8 cellular contexts compared by ENCODE assay signal in genomic region chr9:26947736-26948135, GRCh38. TPM values are rescaled to one million over a fixed set of nuclear protein-coding genes. Genes with fewer than 3 reads are reported as not detected.
DNase-seq lines count a peak whose midpoint lies in the region; ATAC-seq and TF ChIP-seq lines count a peak whose summit lies in the region.

No MANE protein-coding gene starts in this region.

- peaks cover 13% of the 10 kb centered on the region for H4K20me1 ChIP-seq in IMR-90 (ENCODE audit: insufficient read depth, low read length)

- H3K23ac ChIP-seq in IMR-90 (ENCODE audit: low read depth, low read length) = 0 out of 2 replicates have a peak overlapping the region, but pooled peaks have one; percentile 5

- no peak overlapping the region for H2BK120ac ChIP-seq in IMR-90 (ENCODE audit: low read depth, low read length)

- 5 to 100% methylated on average over 2 to 4 of the region's 9 CpGs for WGBS in IMR-90 (ENCODE audit: extremely low coverage in 2 of 2, insufficient read length in 1 of 2), 2 experiments
- WGBS in tibial nerve, 2 donors = 1% methylated on average over 9 of the region's 9 CpGs

- no peak for TF ChIP-seq POLR2A in IMR-90 (IDR thresholded peaks at IDR 0.05; ENCODE audit: low read depth, low read length)
- TF ChIP-seq POLR2A in tibial nerve (IDR thresholded peaks at IDR 0.05) = no peak

- H3K9me3 ChIP-seq in IMR-90 (ENCODE audit: control insufficient read depth, insufficient read depth, low read length) = no peaks in the 10 kb centered on the region
- H3K9me3 ChIP-seq in mononuclear cell (ENCODE audit: low read depth, low read length) = no peaks in the 10 kb centered on the region
- no peaks in the 10 kb centered on the region for H3K9me3 ChIP-seq in tibial nerve

- peaks cover 2% of the 10 kb centered on the region; the same call in 1 of the 2 replicates for H3K4me1 ChIP-seq in IMR-90 (ENCODE audit: control insufficient read depth, insufficient read depth, low read length)
- peaks cover 30% of the 10 kb centered on the region for H3K4me1 ChIP-seq in mononuclear cell (ENCODE audit: insufficient read depth, low read length)
- H3K4me1 ChIP-seq in tibial nerve = peaks cover 0 to 42% (median 16%) of the 10 kb centered on the region in 4 donors

- no peak for TF ChIP-seq EP300 in tibial nerve (IDR thresholded peaks at IDR 0.05)

- no peak overlapping the region for H3K27ac ChIP-seq in IMR-90 (ENCODE audit: insufficient read depth, low read length)
- H3K27ac ChIP-seq in tibial nerve = peak overlapping the region; percentile 97 to 98 (median 98)

- no peak overlapping the region for H2AK5ac ChIP-seq in IMR-90 (ENCODE audit: low read depth, low read length)

- H3K27me3 ChIP-seq in IMR-90 (ENCODE audit: control insufficient read depth, insufficient read depth, low read length) (no peaks in the 10 kb centered on the region), mononuclear cell (ENCODE audit: insufficient read depth, low read length) (no peaks in the 10 kb centered on the region), tibial nerve (no peaks in the 10 kb centered on the region)

- TF ChIP-seq CTCF in AG09309 (IDR thresholded peaks at IDR 0.05; ENCODE audit: control insufficient read depth, insufficient read depth, low read depth, low read length, missing control alignments) (no peak), IMR-90 (conservative IDR thresholded peaks at IDR 0.05; ENCODE audit: low read depth, low read length) (no peak), astrocyte of the cerebellum (IDR thresholded peaks at IDR 0.05; ENCODE audit: low read depth, low read length, missing control alignments) (no peak), tibial nerve (IDR thresholded peaks at IDR 0.05) (no peak)

- DNase-seq in AG09309 (ENCODE audit: low read depth) (no peak), IMR-90 (no peak), astrocyte of the cerebellum (ENCODE audit: low read depth) (no peak), tibial nerve (ENCODE audit: low spot score in 2 of 2) (no peak)

- no peak for TF ChIP-seq RAD21 in IMR-90 (IDR thresholded peaks at IDR 0.05; ENCODE audit: low read length)

- no peak overlapping the region for H2AK9ac ChIP-seq in IMR-90 (replicated peaks; ENCODE audit: low read depth, low read length, poor library complexity)

- H3K4ac ChIP-seq in IMR-90 (ENCODE audit: low read depth, low read length) = peak overlapping the region; percentile 11; the same call in 1 of the 2 replicates

- peak overlapping the region; percentile 89 for H3K14ac ChIP-seq in IMR-90 (replicated peaks; ENCODE audit: low read depth, low read length)

- H3K79me1 ChIP-seq in IMR-90 (ENCODE audit: low read depth in 1 of 2, low read length in 2 of 2) = peaks cover 0 to 27% of the 10 kb centered on the region in 2 experiments; a peak in 3 of 4 replicates

- H3K9me1 ChIP-seq in IMR-90 (ENCODE audit: insufficient read depth, low read length) = no peaks in the 10 kb centered on the region

- H2AFZ ChIP-seq in IMR-90 (replicated peaks; ENCODE audit: low read length, poor library complexity) = no peak overlapping the region

- CTCF ChIA-PET in IMR-90 (lab: Yijun Ruan, JAX) = interaction anchor here (0.6 kb wide), 1 partner anchor 84 kb away, joined by 3 read pairs; no protein-coding TSS in a partner anchor

- H2BK20ac ChIP-seq in IMR-90 (ENCODE audit: low read depth, low read length) = no peak overlapping the region

- in situ Hi-C loops in IMR-90 (cut with MboI; ENCODE audit: low sequenced_read_pairs) (no loop called here), astrocyte of the cerebellum (cut with HindIII; ENCODE audit: low sequenced_read_pairs) (no loop called here)

- H3K18ac ChIP-seq in IMR-90 (ENCODE audit: low read depth, low read length) = no peak overlapping the region

- peak overlapping the region; percentile 44 for H2BK5ac ChIP-seq in IMR-90 (ENCODE audit: low read depth, low read length, poor library complexity, severe bottlenecking)

- H3K4me2 ChIP-seq in IMR-90 (ENCODE audit: low read depth, low read length) = peak overlapping the region; percentile 82

- peak overlapping the region; percentile 99 for H3K56ac ChIP-seq in IMR-90 (ENCODE audit: extremely low read depth, insufficient read depth, low read length)

- BruUV-seq in IMR-90 (replicated peaks; lab: Mats Ljungman, UMichigan) = TSS peak; percentile 87

- H4K8ac ChIP-seq in IMR-90 (ENCODE audit: low read depth in 2 of 2, low read length in 2 of 2) = peak overlapping the region; percentile 45 to 89

- H3K4me3 ChIP-seq in AG09309 (ENCODE audit: control insufficient read depth, low read depth, low read length) (peak overlapping the region; percentile 99), IMR-90 (ENCODE audit: insufficient read depth, low read depth, low read length) (peak overlapping the region; percentile 80), astrocyte of the cerebellum (ENCODE audit: low read depth, low read length) (peak overlapping the region; percentile 85), mononuclear cell (ENCODE audit: low read length) (peak overlapping the region; percentile 97), tibial nerve (peak overlapping the region; percentile 91 to 99 (median 96))

- dilution Hi-C loops in IMR-90 (cut with HindIII; ENCODE audit: low sequenced_read_pairs, unreplicated experiment) = no loop called here

- intact Hi-C loops in IMR-90 (cut with micrococcal nuclease) = loop anchor here (2.0 to 10.0 kb wide), 5 partner anchors 55 to 329 kb away; partner anchors contain the start of gene CAAP1

- H4K5ac ChIP-seq in IMR-90 (ENCODE audit: low read depth, low read length) = peak overlapping the region; percentile 46; the same call in 1 of the 2 replicates

- no peak overlapping the region for H2BK15ac ChIP-seq in IMR-90 (ENCODE audit: low read depth, low read length)

- H3K9ac ChIP-seq in IMR-90 (ENCODE audit: low read depth, low read length) = peak overlapping the region; percentile 30; the same call in 1 of the 2 replicates

- peak overlapping the region; percentile 43; the same call in 1 of the 2 replicates for H4K91ac ChIP-seq in IMR-90 (ENCODE audit: insufficient read depth, low read depth, low read length)

- POLR2A ChIA-PET in IMR-90 (lab: Charles Lee; ENCODE audit: unreplicated experiment) = no interaction called here

- H3K36me3 ChIP-seq in IMR-90 (ENCODE audit: control insufficient read depth, insufficient read depth, low read length) (peaks cover 4% of the 10 kb centered on the region), tibial nerve (no peaks in the 10 kb centered on the region)

- ATAC-seq in IMR-90 (ENCODE audit: low read depth) (no peak), GM19452 (IDR thresholded peaks at IDR 0.05; ENCODE audit: unreplicated experiment) (no peak), GM21619 (IDR thresholded peaks at IDR 0.05; ENCODE audit: unreplicated experiment) (no peak), HG02763 (IDR thresholded peaks at IDR 0.05; ENCODE audit: unreplicated experiment) (no peak)

TF ChIP-seq in IMR-90, 13 proteins besides CTCF, POLR2A, EP300 and RAD21:
- TF ChIP-seq CEBPB (IDR thresholded peaks at IDR 0.05; ENCODE audit: low read depth, low read length) = no peak

RNA-seq across cellular contexts. Expression of gene PLAA, which starts 0.7 kb away (rescaled TPM):
- total RNA-seq in IMR-90 (2012; rRNA removed) (24.4 and 37.8 TPM in 2 replicates), mononuclear cell (38.1 TPM), tibial nerve (10 to 100 TPM; 24.3 to 35.2 (median 26.7) TPM)
- polyA plus RNA-seq in IMR-90 (2012; rRNA removed) = 18.1 and 18.2 TPM in 2 replicates
- 5.6 and 7.1 TPM in 2 replicates for polyA plus RNA-seq in IMR-90 (2012; cell fraction: cytosol; rRNA removed)
- 5.4 and 10.9 TPM in 2 replicates for polyA plus RNA-seq in IMR-90 (2012; cell fraction: nucleus; rRNA removed; ENCODE audit: low replicate concordance)

RNA-seq across cellular contexts. Expression of gene IFT74, which starts 8.5 kb away (rescaled TPM):
- total RNA-seq in IMR-90 (2012; rRNA removed) (11.9 and 12.2 TPM in 2 replicates), mononuclear cell (6.2 TPM), tibial nerve (10 to 100 TPM; 17.0 to 24.0 (median 22.2) TPM)
- 4.5 and 4.6 TPM in 2 replicates for polyA plus RNA-seq in IMR-90 (2012; rRNA removed)
- 0.27 and 4.2 TPM in 2 replicates for polyA plus RNA-seq in IMR-90 (2012; cell fraction: cytosol; rRNA removed)
- 1.7 and 5.8 TPM in 2 replicates for polyA plus RNA-seq in IMR-90 (2012; cell fraction: nucleus; rRNA removed; ENCODE audit: low replicate concordance)

RNA-seq across cellular contexts. Expression of gene CAAP1, which starts 55.1 kb away (rescaled TPM):
- total RNA-seq in IMR-90 (2012; rRNA removed) (6.1 and 12.2 TPM in 2 replicates), mononuclear cell (25.5 TPM), tibial nerve (10 to 100 TPM in 3 of 4 donors, 1 to 10 TPM in 1; 7.5 to 43.2 (median 17.3) TPM)
- 9.0 and 11.6 TPM in 2 replicates for polyA plus RNA-seq in IMR-90 (2012; rRNA removed)
- polyA plus RNA-seq in IMR-90 (2012; cell fraction: cytosol; rRNA removed) = 3.6 and 8.4 TPM in 2 replicates
- polyA plus RNA-seq in IMR-90 (2012; cell fraction: nucleus; rRNA removed; ENCODE audit: low replicate concordance) = 8.0 and 11.5 TPM in 2 replicates

RNA-seq across cellular contexts. Expression of gene LRRC19, which starts 57.7 kb away (rescaled TPM):
- not detected in 2 replicates for total RNA-seq in IMR-90 (2012; rRNA removed)
- polyA plus RNA-seq in IMR-90 (2012; rRNA removed) = not detected in 2 replicates
- polyA plus RNA-seq in IMR-90 (2012; cell fraction: cytosol; rRNA removed) = not detected in 2 replicates
- not detected in 2 replicates for polyA plus RNA-seq in IMR-90 (2012; cell fraction: nucleus; rRNA removed; ENCODE audit: low replicate concordance)
- not detected for total RNA-seq in mononuclear cell
- total RNA-seq in tibial nerve = not detected
